In the genomic region with DNA sequence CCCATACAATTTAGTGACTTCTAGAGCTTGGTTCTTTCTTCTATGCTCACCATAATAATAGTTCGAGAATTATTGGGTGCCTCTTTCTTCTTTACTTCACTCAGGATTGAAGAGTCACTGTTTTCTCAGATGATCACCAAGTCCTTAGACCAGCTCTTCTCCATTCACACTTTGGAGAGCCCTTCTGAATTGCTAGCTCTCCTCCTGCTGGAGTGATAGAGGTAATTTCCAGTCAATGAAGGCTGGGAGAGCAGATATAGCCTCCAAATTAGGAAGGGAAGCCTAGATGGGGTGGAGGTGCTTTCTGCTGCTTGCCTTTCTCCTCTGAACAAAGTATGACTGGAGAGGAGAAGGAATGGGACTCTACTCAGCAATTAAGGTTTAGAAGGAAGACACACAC, we compare ENCODE assay signal across 1 cellular context.
TF ChIP-seq lines count a peak whose summit lies in the region.

No MANE protein-coding gene starts in this region.

TF ChIP-seq in GM23338, 12 proteins besides CTCF, POLR2A, EP300 and RAD21 (continued from another document):
- TF ChIP-seq, protein P1, sequence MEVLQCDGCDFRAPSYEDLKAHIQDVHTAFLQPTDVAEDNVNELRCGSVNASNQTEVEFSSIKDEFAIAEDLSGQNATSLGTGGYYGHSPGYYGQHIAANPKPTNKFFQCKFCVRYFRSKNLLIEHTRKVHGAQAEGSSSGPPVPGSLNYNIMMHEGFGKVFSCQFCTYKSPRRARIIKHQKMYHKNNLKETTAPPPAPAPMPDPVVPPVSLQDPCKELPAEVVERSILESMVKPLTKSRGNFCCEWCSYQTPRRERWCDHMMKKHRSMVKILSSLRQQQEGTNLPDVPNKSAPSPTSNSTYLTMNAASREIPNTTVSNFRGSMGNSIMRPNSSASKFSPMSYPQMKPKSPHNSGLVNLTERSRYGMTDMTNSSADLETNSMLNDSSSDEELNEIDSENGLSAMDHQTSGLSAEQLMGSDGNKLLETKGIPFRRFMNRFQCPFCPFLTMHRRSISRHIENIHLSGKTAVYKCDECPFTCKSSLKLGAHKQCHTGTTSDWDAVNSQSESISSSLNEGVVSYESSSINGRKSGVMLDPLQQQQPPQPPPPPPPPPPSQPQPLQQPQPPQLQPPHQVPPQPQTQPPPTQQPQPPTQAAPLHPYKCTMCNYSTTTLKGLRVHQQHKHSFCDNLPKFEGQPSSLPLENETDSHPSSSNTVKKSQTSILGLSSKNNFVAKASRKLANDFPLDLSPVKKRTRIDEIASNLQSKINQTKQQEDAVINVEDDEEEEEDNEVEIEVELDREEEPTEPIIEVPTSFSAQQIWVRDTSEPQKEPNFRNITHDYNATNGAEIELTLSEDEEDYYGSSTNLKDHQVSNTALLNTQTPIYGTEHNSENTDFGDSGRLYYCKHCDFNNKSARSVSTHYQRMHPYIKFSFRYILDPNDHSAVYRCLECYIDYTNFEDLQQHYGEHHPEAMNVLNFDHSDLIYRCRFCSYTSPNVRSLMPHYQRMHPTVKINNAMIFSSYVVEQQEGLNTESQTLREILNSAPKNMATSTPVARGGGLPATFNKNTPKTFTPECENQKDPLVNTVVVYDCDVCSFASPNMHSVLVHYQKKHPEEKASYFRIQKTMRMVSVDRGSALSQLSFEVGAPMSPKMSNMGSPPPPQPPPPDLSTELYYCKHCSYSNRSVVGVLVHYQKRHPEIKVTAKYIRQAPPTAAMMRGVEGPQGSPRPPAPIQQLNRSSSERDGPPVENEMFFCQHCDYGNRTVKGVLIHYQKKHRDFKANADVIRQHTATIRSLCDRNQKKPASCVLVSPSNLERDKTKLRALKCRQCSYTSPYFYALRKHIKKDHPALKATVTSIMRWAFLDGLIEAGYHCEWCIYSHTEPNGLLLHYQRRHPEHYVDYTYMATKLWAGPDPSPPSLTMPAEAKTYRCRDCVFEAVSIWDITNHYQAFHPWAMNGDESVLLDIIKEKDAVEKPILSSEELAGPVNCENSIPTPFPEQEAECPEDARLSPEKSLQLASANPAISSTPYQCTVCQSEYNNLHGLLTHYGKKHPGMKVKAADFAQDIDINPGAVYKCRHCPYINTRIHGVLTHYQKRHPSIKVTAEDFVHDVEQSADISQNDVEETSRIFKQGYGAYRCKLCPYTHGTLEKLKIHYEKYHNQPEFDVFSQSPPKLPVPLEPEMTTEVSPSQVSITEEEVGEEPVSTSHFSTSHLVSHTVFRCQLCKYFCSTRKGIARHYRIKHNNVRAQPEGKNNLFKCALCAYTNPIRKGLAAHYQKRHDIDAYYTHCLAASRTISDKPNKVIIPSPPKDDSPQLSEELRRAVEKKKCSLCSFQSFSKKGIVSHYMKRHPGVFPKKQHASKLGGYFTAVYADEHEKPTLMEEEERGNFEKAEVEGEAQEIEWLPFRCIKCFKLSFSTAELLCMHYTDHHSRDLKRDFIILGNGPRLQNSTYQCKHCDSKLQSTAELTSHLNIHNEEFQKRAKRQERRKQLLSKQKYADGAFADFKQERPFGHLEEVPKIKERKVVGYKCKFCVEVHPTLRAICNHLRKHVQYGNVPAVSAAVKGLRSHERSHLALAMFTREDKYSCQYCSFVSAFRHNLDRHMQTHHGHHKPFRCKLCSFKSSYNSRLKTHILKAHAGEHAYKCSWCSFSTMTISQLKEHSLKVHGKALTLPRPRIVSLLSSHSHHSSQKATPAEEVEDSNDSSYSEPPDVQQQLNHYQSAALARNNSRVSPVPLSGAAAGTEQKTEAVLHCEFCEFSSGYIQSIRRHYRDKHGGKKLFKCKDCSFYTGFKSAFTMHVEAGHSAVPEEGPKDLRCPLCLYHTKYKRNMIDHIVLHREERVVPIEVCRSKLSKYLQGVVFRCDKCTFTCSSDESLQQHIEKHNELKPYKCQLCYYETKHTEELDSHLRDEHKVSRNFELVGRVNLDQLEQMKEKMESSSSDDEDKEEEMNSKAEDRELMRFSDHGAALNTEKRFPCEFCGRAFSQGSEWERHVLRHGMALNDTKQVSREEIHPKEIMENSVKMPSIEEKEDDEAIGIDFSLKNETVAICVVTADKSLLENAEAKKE (CRISPR knock-in tag; IDR thresholded peaks at IDR 0.05) = no peak
- TF ChIP-seq ZNF114 (CRISPR knock-in tag; IDR thresholded peaks at IDR 0.05) (no peak), CREB1 (CRISPR knock-in tag; IDR thresholded peaks at IDR 0.05; ENCODE audit: low read depth) (no peak), POLR2AphosphoS5 (IDR thresholded peaks at IDR 0.05; ENCODE audit: low read depth) (no peak), STAT1 (IDR thresholded peaks at IDR 0.05; ENCODE audit: unreplicated experiment) (no peak)
- TF ChIP-seq, protein P2, sequence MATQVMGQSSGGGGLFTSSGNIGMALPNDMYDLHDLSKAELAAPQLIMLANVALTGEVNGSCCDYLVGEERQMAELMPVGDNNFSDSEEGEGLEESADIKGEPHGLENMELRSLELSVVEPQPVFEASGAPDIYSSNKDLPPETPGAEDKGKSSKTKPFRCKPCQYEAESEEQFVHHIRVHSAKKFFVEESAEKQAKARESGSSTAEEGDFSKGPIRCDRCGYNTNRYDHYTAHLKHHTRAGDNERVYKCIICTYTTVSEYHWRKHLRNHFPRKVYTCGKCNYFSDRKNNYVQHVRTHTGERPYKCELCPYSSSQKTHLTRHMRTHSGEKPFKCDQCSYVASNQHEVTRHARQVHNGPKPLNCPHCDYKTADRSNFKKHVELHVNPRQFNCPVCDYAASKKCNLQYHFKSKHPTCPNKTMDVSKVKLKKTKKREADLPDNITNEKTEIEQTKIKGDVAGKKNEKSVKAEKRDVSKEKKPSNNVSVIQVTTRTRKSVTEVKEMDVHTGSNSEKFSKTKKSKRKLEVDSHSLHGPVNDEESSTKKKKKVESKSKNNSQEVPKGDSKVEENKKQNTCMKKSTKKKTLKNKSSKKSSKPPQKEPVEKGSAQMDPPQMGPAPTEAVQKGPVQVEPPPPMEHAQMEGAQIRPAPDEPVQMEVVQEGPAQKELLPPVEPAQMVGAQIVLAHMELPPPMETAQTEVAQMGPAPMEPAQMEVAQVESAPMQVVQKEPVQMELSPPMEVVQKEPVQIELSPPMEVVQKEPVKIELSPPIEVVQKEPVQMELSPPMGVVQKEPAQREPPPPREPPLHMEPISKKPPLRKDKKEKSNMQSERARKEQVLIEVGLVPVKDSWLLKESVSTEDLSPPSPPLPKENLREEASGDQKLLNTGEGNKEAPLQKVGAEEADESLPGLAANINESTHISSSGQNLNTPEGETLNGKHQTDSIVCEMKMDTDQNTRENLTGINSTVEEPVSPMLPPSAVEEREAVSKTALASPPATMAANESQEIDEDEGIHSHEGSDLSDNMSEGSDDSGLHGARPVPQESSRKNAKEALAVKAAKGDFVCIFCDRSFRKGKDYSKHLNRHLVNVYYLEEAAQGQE (IDR thresholded peaks at IDR 0.05; ENCODE audit: unreplicated experiment) = no peak
- TF ChIP-seq, protein P3, sequence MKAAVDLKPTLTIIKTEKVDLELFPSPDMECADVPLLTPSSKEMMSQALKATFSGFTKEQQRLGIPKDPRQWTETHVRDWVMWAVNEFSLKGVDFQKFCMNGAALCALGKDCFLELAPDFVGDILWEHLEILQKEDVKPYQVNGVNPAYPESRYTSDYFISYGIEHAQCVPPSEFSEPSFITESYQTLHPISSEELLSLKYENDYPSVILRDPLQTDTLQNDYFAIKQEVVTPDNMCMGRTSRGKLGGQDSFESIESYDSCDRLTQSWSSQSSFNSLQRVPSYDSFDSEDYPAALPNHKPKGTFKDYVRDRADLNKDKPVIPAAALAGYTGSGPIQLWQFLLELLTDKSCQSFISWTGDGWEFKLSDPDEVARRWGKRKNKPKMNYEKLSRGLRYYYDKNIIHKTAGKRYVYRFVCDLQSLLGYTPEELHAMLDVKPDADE (IDR thresholded peaks at IDR 0.05) = no peak
